ENCODE assay signal across 25 cellular contexts in genomic region chr11:132935383-132935782, GRCh38.
"Had no signal": no experiment of that assay in that cellular context is flagged by ENCODE, and none has a peak within 500 bp of the region (broad histone marks: within the 10 kb centered on the region; RNA-seq: fewer than 3 reads in every experiment).

No MANE protein-coding gene starts in this region.

- DNase-seq: dermis blood vessel endothelial cell; dorsolateral prefrontal cortex; effector CD4-positive, alpha-beta T cell; effector memory CD4-positive, alpha-beta T cell; foreskin keratinocyte; heart left ventricle; hypothalamus; immature natural killer cell; islet precursor cell; kidney; left cardiac atrium; left lung; left ventricle myocardium superior; lower lobe of right lung; mesenchymal stem cell; mucosa of descending colon; naive B cell had no signal

- H3K9me3 ChIP-seq: lower lobe of right lung, mucosa of descending colon had no signal

- FAIRE-seq: colon, endothelial cell of umbilical vein, frontal cortex, kidney had no signal

- H3K36me3 ChIP-seq: esophagus muscularis mucosa, gastroesophageal sphincter, heart left ventricle, left lung, lower lobe of right lung had no signal

- H3K4me3 Mint-ChIP-seq: immature natural killer cell, mesothelial cell of epicardium, naive B cell had no signal

- ATAC-seq: foreskin keratinocyte, gastroesophageal sphincter, heart left ventricle, left cardiac atrium, left lung, left ventricle myocardium superior, lower lobe of right lung, mucosa of descending colon had no signal

- H3K4me2 ChIP-seq: hepatocyte had no signal

- H3K36me3 Mint-ChIP-seq: immature natural killer cell, mesothelial cell of epicardium, naive B cell had no signal

- H3K4me1 ChIP-seq: esophagus muscularis mucosa, foreskin keratinocyte, gastroesophageal sphincter, left lung, lower lobe of right lung had no signal

- H2AFZ ChIP-seq: hepatocyte had no signal

- H3K4me3 ChIP-seq: coronary artery, dorsolateral prefrontal cortex, esophagus muscularis mucosa, gastroesophageal sphincter, heart left ventricle, hepatocyte, left lung, lower lobe of right lung, mucosa of descending colon had no signal

- H3K27ac Mint-ChIP-seq: immature natural killer cell, mesothelial cell of epicardium, naive B cell had no signal

- H3K27ac ChIP-seq: coronary artery, dorsolateral prefrontal cortex, esophagus muscularis mucosa, foreskin keratinocyte, gastroesophageal sphincter, heart left ventricle, hepatocyte, left lung, lower lobe of right lung had no signal

- H3K27me3 ChIP-seq: dorsolateral prefrontal cortex, esophagus muscularis mucosa, foreskin keratinocyte, hepatocyte, left lung had no signal

- H3K4me1 Mint-ChIP-seq: immature natural killer cell, naive B cell had no signal
